ENCODE assay signal across 9 cellular contexts in genomic region chr5:131393498-131393968, GRCh38.
A peak's percentile ranks its signal among the peaks of the same experiment; 100 is the strongest.
DNase-seq lines count a peak whose midpoint lies in the region; ATAC-seq, FAIRE-seq and TF ChIP-seq lines count a peak whose summit lies in the region.
"Had no signal": no experiment of that assay in that cellular context is flagged by ENCODE, and none has a peak within 500 bp of the region (broad histone marks: within the 10 kb centered on the region; RNA-seq: fewer than 3 reads in every experiment).

No MANE protein-coding gene starts in this region.

- H3K27ac ChIP-seq in psoas muscle = no peak overlapping the region
- no peak overlapping the region for H3K27ac ChIP-seq in upper lobe of left lung

- no peaks in the 10 kb centered on the region for H3K27me3 Mint-ChIP-seq in activated naive CD8-positive, alpha-beta T cell treated with anti-CD3 and anti-CD28 coated beads, Interleukin-2, amount 10 ng/mL, durations not matched to agents 7 days and 5 days

- POLR2A ChIA-PET in activated naive CD8-positive, alpha-beta T cell treated with anti-CD3 and anti-CD28 coated beads, Interleukin-2, amount 10 ng/mL, durations not matched to agents 7 days and 5 days (lab: Charles Lee) = interaction anchor here (0.6 to 3.6 kb wide), 3 partner anchors 11 to 129 kb away, joined by 3 to 16 read pairs (median 5); partner anchors contain the start of gene CDC42SE2

- H3K4me1 ChIP-seq in psoas muscle (no peaks in the 10 kb centered on the region), upper lobe of left lung (peaks cover 0 to 9% (median 4%) of the 10 kb centered on the region in 4 donors)

- H3K4me1 Mint-ChIP-seq in activated naive CD8-positive, alpha-beta T cell treated with anti-CD3 and anti-CD28 coated beads, Interleukin-2, amount 10 ng/mL, durations not matched to agents 7 days and 5 days = peaks cover 58% of the 10 kb centered on the region

- no peak for DNase-seq in GM12891 (ENCODE audit: insufficient read length, low spot score)
- no peak for DNase-seq in activated naive CD8-positive, alpha-beta T cell treated with anti-CD3 and anti-CD28 coated beads, Interleukin-2, amount 10 ng/mL, durations not matched to agents 7 days and 5 days
- DNase-seq in left cardiac atrium = no peak
- DNase-seq in psoas muscle = no peak
- DNase-seq in cerebellar nuclear complex (lab: John Stamatoyannopoulos, UW) = no peak
- DNase-seq in GDM1 (lab: John Stamatoyannopoulos, UW) = no peak
- no peak for DNase-seq in retina
- DNase-seq in upper lobe of left lung = no peak
- DNase-seq: DMS79 had no signal

- no peak for TF ChIP-seq CTCF in psoas muscle (IDR thresholded peaks at IDR 0.05)
- no peak for TF ChIP-seq CTCF in upper lobe of left lung (IDR thresholded peaks at IDR 0.05)

- 22 to 52% (median 30%) methylated on average over 5 of the region's 5 CpGs for WGBS in psoas muscle, 3 donors
- WGBS in upper lobe of left lung, 2 donors = 66 to 72% methylated on average over 5 of the region's 5 CpGs

- H3K4me3 Mint-ChIP-seq in activated naive CD8-positive, alpha-beta T cell treated with anti-CD3 and anti-CD28 coated beads, Interleukin-2, amount 10 ng/mL, durations not matched to agents 7 days and 5 days = peak overlapping the region; percentile 68

- no peaks in the 10 kb centered on the region for H3K9me3 ChIP-seq in psoas muscle
- no peaks in the 10 kb centered on the region for H3K9me3 ChIP-seq in upper lobe of left lung

- no peak for TF ChIP-seq EP300 in upper lobe of left lung (IDR thresholded peaks at IDR 0.05)

- H3K27ac Mint-ChIP-seq in activated naive CD8-positive, alpha-beta T cell treated with anti-CD3 and anti-CD28 coated beads, Interleukin-2, amount 10 ng/mL, durations not matched to agents 7 days and 5 days = peak overlapping the region; percentile 86

- peaks cover 64% of the 10 kb centered on the region for H3K36me3 Mint-ChIP-seq in activated naive CD8-positive, alpha-beta T cell treated with anti-CD3 and anti-CD28 coated beads, Interleukin-2, amount 10 ng/mL, durations not matched to agents 7 days and 5 days

- intact Hi-C loops in left cardiac atrium (cut with DNase I) (no loop called here), psoas muscle (cut with DNase I) (no loop called here)

- H3K27me3 ChIP-seq in psoas muscle (ENCODE audit: insufficient read depth in 3 of 3, low read length in 2 of 3) = no peaks in the 10 kb centered on the region
- H3K27me3 ChIP-seq in upper lobe of left lung = no peaks in the 10 kb centered on the region

- peaks cover 0 to 66% of the 10 kb centered on the region in 2 donors for H3K36me3 ChIP-seq in psoas muscle (ENCODE audit: insufficient read depth in 1 of 2, low read depth in 1 of 2)
- H3K36me3 ChIP-seq in upper lobe of left lung = peaks cover 4 to 50% (median 11%) of the 10 kb centered on the region in 4 donors

- TF ChIP-seq POLR2A in GM12891 (IDR thresholded peaks at IDR 0.05; ENCODE audit: low read depth, low read length) = no peak
- TF ChIP-seq POLR2A in upper lobe of left lung (IDR thresholded peaks at IDR 0.05) = no peak

- ATAC-seq in activated naive CD8-positive, alpha-beta T cell treated with anti-CD3 and anti-CD28 coated beads, Interleukin-2, amount 10 ng/mL, durations not matched to agents 7 days and 5 days (ENCODE audit: low read depth) = no peak
- ATAC-seq in left cardiac atrium (peak; percentile 63 to 82), psoas muscle (peak in 3 of 4 donors; percentile 53 to 55 (median 54)), upper lobe of left lung (ENCODE audit: low FRiP score in 2 of 2) (no peak)

- H3K4me3 ChIP-seq in psoas muscle (no peak overlapping the region), upper lobe of left lung (no peak overlapping the region)

- FAIRE-seq in GM12891 (lab: Jason Lieb, UNC) = peak; percentile 64

- no peaks in the 10 kb centered on the region for H3K9me3 Mint-ChIP-seq in activated naive CD8-positive, alpha-beta T cell treated with anti-CD3 and anti-CD28 coated beads, Interleukin-2, amount 10 ng/mL, durations not matched to agents 7 days and 5 days

TF ChIP-seq in GM12891, 5 proteins besides CTCF, POLR2A, EP300 and RAD21:
- TF ChIP-seq TAF1 (IDR thresholded peaks at IDR 0.05; ENCODE audit: low read depth, low read length) (no peak), PAX5 (IDR thresholded peaks at IDR 0.05; ENCODE audit: insufficient read depth, low read length, severe bottlenecking) (no peak), POU2F2 (IDR thresholded peaks at IDR 0.05; ENCODE audit: low read depth, low read length) (no peak), SPI1 (IDR thresholded peaks at IDR 0.05; ENCODE audit: low read depth, low read length) (no peak), POLR2AphosphoS5 (IDR thresholded peaks at IDR 0.05; ENCODE audit: low read depth, low read length) (no peak)

Comparison
In these comparisons a context has a peak if more than half of its experiments do, and no peak if none do; other contexts are left out.
1. ATAC-seq: peak in left cardiac atrium (2 of 2) and psoas muscle (3 of 4); none in activated naive CD8-positive, alpha-beta T cell treated with anti-CD3 and anti-CD28 coated beads, Interleukin-2, amount 10 ng/mL, durations not matched to agents 7 days and 5 days (single experiment) and upper lobe of left lung (0 of 2).